15 cellular contexts compared by ENCODE assay signal in the genomic region with DNA sequence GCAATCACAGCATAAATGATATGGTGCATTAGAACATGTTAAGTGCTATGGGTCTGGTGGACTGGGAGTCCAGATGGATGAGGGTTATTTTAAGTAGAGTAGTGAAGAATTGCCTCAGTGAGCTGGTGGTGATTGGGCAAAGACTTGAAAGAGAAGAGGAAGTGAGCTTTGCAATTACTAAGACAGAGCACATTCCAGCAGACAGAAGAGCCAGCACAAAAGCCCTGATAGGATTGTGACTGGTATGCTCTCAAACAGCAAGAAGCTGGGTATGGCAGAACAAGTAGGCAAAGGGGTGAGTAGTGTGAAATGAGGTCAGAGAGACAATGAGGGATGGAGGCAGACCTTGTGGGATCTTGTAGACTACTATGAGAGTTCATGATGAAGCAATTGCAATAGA. TPM values are rescaled to one million over a fixed set of nuclear protein-coding genes. Genes with fewer than 3 reads are reported as not detected.
DNase-seq lines count a peak whose midpoint lies in the region; ATAC-seq, FAIRE-seq and TF ChIP-seq lines count a peak whose summit lies in the region.
"Had no signal": no experiment of that assay in that cellular context is flagged by ENCODE, and none has a peak within 500 bp of the region (broad histone marks: within the 10 kb centered on the region; RNA-seq: fewer than 3 reads in every experiment).

No MANE protein-coding gene starts in this region.

- no peak for TF ChIP-seq POLR2A in GM12878 (IDR thresholded peaks at IDR 0.05; ENCODE audit: low read depth, low read length)
- no peak for TF ChIP-seq POLR2A in sigmoid colon (IDR thresholded peaks at IDR 0.05)

- H3K4me2 ChIP-seq in BLaER1 treated with 17β-estradiol and CSF1 and Interleukin-3, amounts not matched to agents 10 nM and 100 nM = peak overlapping the region in 6 of 11 experiments; percentile 6 to 76 (median 41); a peak in 10 of 22 replicates
- H3K4me2 ChIP-seq in GM12878 (ENCODE audit: control insufficient read depth, insufficient read depth) (no peak overlapping the region), keratinocyte (ENCODE audit: control insufficient read depth, extremely low read depth, insufficient read depth, low read depth, low read length) (peak overlapping the region; percentile 4)

- H4K20me1 ChIP-seq in BLaER1 treated with 17β-estradiol and CSF1 and Interleukin-3, amounts not matched to agents 10 nM and 100 nM = no peaks in the 10 kb centered on the region
- no peaks in the 10 kb centered on the region for H4K20me1 ChIP-seq in GM12878 (ENCODE audit: control insufficient read depth, insufficient read depth)
- H4K20me1 ChIP-seq in keratinocyte (ENCODE audit: control insufficient read depth, extremely low read depth, insufficient read depth, low read length) = no peaks in the 10 kb centered on the region

- no TSS peak for BruUV-seq in GM12878 (replicated peaks; lab: Mats Ljungman, UMichigan)

- POLR2A ChIA-PET in GM12878 (lab: Charles Lee) = interaction anchor here (0.5 kb wide), 1 partner anchor 62 kb away, joined by 6 read pairs; no protein-coding TSS in a partner anchor

- TF ChIP-seq CTCF in GM12878 (IDR thresholded peaks at IDR 0.05 in 2 of 3, conservative IDR thresholded peaks at IDR 0.05 in 1 of 3; ENCODE audit: control insufficient read depth in 2 of 3, extremely low read depth in 1 of 3, insufficient read depth in 1 of 3, low read depth in 3 of 3, low read length in 3 of 3) (no peak), keratinocyte (optimal IDR thresholded peaks at IDR 0.05 in 1 of 3, IDR thresholded peaks at IDR 0.05 in 1 of 3, conservative IDR thresholded peaks at IDR 0.05 in 1 of 3; ENCODE audit: extremely low read depth in 1 of 3, insufficient read depth in 2 of 3, low read length in 3 of 3) (no peak), sigmoid colon (IDR thresholded peaks at IDR 0.05) (no peak)

- SMC1A ChIA-PET in GM12878 (lab: Charles Lee; ENCODE audit: uncharacterized antibody, unreplicated experiment) = interaction anchor here (1.0 kb wide), 1 partner anchor 14 kb away, joined by 3 read pairs; no protein-coding TSS in a partner anchor

- H3K79me2 ChIP-seq in GM12878 (ENCODE audit: control insufficient read depth, insufficient read depth, low read length) (no peaks in the 10 kb centered on the region), keratinocyte (ENCODE audit: control insufficient read depth, insufficient read depth, low read length) (no peaks in the 10 kb centered on the region)

- H3K36me3 ChIP-seq in BLaER1 treated with 17β-estradiol and CSF1 and Interleukin-3, amounts not matched to agents 10 nM and 100 nM = peaks cover 4 to 27% (median 16%) of the 10 kb centered on the region in 11 experiments; a peak in 16 of 22 replicates
- H3K36me3 ChIP-seq in MG63 = peaks cover 14% of the 10 kb centered on the region
- peaks cover 0 to 3% of the 10 kb centered on the region in 2 experiments; a peak in 2 of 4 replicates for H3K36me3 ChIP-seq in GM12878 (ENCODE audit: control insufficient read depth in 2 of 2, insufficient read depth in 2 of 2, low read length in 1 of 2)
- H3K36me3 ChIP-seq in keratinocyte (ENCODE audit: control insufficient read depth in 2 of 2, extremely low read depth in 1 of 2, insufficient read depth in 2 of 2, low read length in 2 of 2) = no peaks in the 10 kb centered on the region
- peaks cover 0 to 6% (median 0%) of the 10 kb centered on the region in 4 donors for H3K36me3 ChIP-seq in sigmoid colon
- H3K36me3 ChIP-seq: thoracic aorta had no signal

- peak overlapping the region in 3 of 11 experiments; percentile 28 to 61 (median 58); a peak in 4 of 22 replicates for H3K27ac ChIP-seq in BLaER1 treated with 17β-estradiol and CSF1 and Interleukin-3, amounts not matched to agents 10 nM and 100 nM
- H3K27ac ChIP-seq in GM12878 (ENCODE audit: control insufficient read depth, insufficient read depth) (no peak overlapping the region), keratinocyte (ENCODE audit: control insufficient read depth, insufficient read depth, low read length) (peak overlapping the region; percentile 88), sigmoid colon (no peak overlapping the region)
- H3K27ac ChIP-seq: heart left ventricle had no signal

- H3K4me1 ChIP-seq in BLaER1 treated with 17β-estradiol and CSF1 and Interleukin-3, amounts not matched to agents 10 nM and 100 nM = peaks cover 0 to 39% (median 6%) of the 10 kb centered on the region in 10 experiments; a peak in 11 of 20 replicates
- H3K4me1 ChIP-seq in GM12878 (ENCODE audit: control insufficient read depth, insufficient read depth, low read length) (no peaks in the 10 kb centered on the region), keratinocyte (ENCODE audit: control insufficient read depth, extremely low read depth, insufficient read depth, low read length) (peaks cover 30% of the 10 kb centered on the region), sigmoid colon (peaks cover 0 to 15% (median 0%) of the 10 kb centered on the region in 4 donors)

- FAIRE-seq in GM12878 (lab: Jason Lieb, UNC) = no peak
- FAIRE-seq in keratinocyte (lab: Jason Lieb, UNC) = peak; percentile 97

- peak; percentile 51 for DNase-seq in MG63
- no peak for DNase-seq in GM12878 (ENCODE audit: low read depth, low spot score)
- DNase-seq in keratinocyte (ENCODE audit: low read depth, low spot score) = peak; percentile 52
- DNase-seq in sigmoid colon = no peak
- DNase-seq in activated CD4-positive, alpha-beta T cell treated with anti-CD3 and anti-CD28 coated beads for 1 hour = no peak
- DNase-seq: aorta; CD8-positive, alpha-beta T cell; heart left ventricle; natural killer cell; NCI-H187 treated with DMSO at 0.1 percent for 48 hours had no signal

- no peaks in the 10 kb centered on the region for H3K9me1 ChIP-seq in keratinocyte (ENCODE audit: control insufficient read depth, extremely low read depth, insufficient read depth, low read length)

- dilution Hi-C loops in keratinocyte (cut with MboI; ENCODE audit: extremely low pct_ligation_motif_present, low sequenced_read_pairs) = no loop called here

- H2AFZ ChIP-seq in GM12878 (ENCODE audit: control insufficient read depth, low read depth, low read length) = no peak overlapping the region
- no peak overlapping the region for H2AFZ ChIP-seq in keratinocyte (ENCODE audit: control insufficient read depth, low read length)

- no peak overlapping the region for H3K4me3 ChIP-seq in BLaER1 treated with 17β-estradiol and CSF1 and Interleukin-3, amounts not matched to agents 10 nM and 100 nM
- H3K4me3 ChIP-seq in MG63 = no peak overlapping the region
- H3K4me3 ChIP-seq in GM12878 = no peak overlapping the region
- H3K4me3 ChIP-seq in keratinocyte (ENCODE audit: control insufficient read depth in 2 of 3, extremely low read depth in 1 of 3, insufficient read depth in 2 of 3, low read depth in 1 of 3, low read length in 3 of 3) = no peak overlapping the region
- H3K4me3 ChIP-seq in sigmoid colon = no peak overlapping the region
- H3K4me3 ChIP-seq: heart left ventricle, thoracic aorta had no signal

- TF ChIP-seq RAD21 in GM12878 (IDR thresholded peaks at IDR 0.05; ENCODE audit: insufficient read depth, low read depth, low read length) = no peak

- ATAC-seq in GM12878 = no peak
- ATAC-seq in HG03521 (IDR thresholded peaks at IDR 0.05; ENCODE audit: unreplicated experiment) = no peak
- ATAC-seq in GM18511 (IDR thresholded peaks at IDR 0.05; ENCODE audit: unreplicated experiment) = no peak
- ATAC-seq: CD8-positive, alpha-beta T cell; natural killer cell had no signal

- H3K27me3 ChIP-seq in BLaER1 treated with 17β-estradiol and CSF1 and Interleukin-3, amounts not matched to agents 10 nM and 100 nM = no peaks in the 10 kb centered on the region
- H3K27me3 ChIP-seq in MG63 = no peaks in the 10 kb centered on the region
- H3K27me3 ChIP-seq in GM12878 (replicated peaks in 1 of 2; ENCODE audit: control insufficient read depth in 2 of 2, insufficient read depth in 2 of 2, low read length in 1 of 2) = no peaks in the 10 kb centered on the region
- no peaks in the 10 kb centered on the region for H3K27me3 ChIP-seq in keratinocyte (ENCODE audit: control insufficient read depth, extremely low read depth, insufficient read depth, low read length)
- H3K27me3 ChIP-seq in sigmoid colon = no peaks in the 10 kb centered on the region
- H3K27me3 ChIP-seq: heart left ventricle had no signal

- no peak for TF ChIP-seq EP300 in GM12878 (IDR thresholded peaks at IDR 0.05; ENCODE audit: borderline replicate concordance in 1 of 2, control insufficient read depth in 1 of 2, low read depth in 2 of 2, low read length in 2 of 2)
- TF ChIP-seq EP300 in sigmoid colon (IDR thresholded peaks at IDR 0.05) = no peak

- intact Hi-C loops in GM12878 (cut with micrococcal nuclease; ENCODE audit: unreplicated experiment) (no loop called here), sigmoid colon (cut with DNase I) (no loop called here)

- peaks cover 0 to 5% (median 3%) of the 10 kb centered on the region in 11 experiments; a peak in 13 of 22 replicates for H3K9me3 ChIP-seq in BLaER1 treated with 17β-estradiol and CSF1 and Interleukin-3, amounts not matched to agents 10 nM and 100 nM (replicated peaks in 1 of 11)
- no peaks in the 10 kb centered on the region for H3K9me3 ChIP-seq in MG63
- H3K9me3 ChIP-seq in GM12878 (replicated peaks; ENCODE audit: control insufficient read depth, insufficient read depth, low read length) = no peaks in the 10 kb centered on the region
- no peaks in the 10 kb centered on the region for H3K9me3 ChIP-seq in keratinocyte (ENCODE audit: control insufficient read depth, low read depth, low read length)
- no peaks in the 10 kb centered on the region for H3K9me3 ChIP-seq in sigmoid colon
- H3K9me3 ChIP-seq: heart left ventricle, thoracic aorta had no signal

- in situ Hi-C loops in GM12878 (cut with MboI) = no loop called here

- RAD21 ChIA-PET in GM12878 (lab: Charles Lee; ENCODE audit: unreplicated experiment) = interaction anchor here (1.0 kb wide), 1 partner anchor 44 kb away, joined by 4 read pairs; no protein-coding TSS in a partner anchor

- CTCF ChIA-PET in GM12878 (lab: Yijun Ruan, JAX) = interaction anchor here (0.9 to 2.1 kb wide), 3 partner anchors 8 to 48 kb away, joined by 3 to 6 read pairs (median 4); no protein-coding TSS in a partner anchor

- no peak overlapping the region for H3K9ac ChIP-seq in BLaER1 treated with 17β-estradiol and CSF1 and Interleukin-3, amounts not matched to agents 10 nM and 100 nM
- H3K9ac ChIP-seq in GM12878 (ENCODE audit: control insufficient read depth, insufficient read depth, low read length) = no peak overlapping the region
- no peak overlapping the region for H3K9ac ChIP-seq in keratinocyte (ENCODE audit: control insufficient read depth, extremely low read depth, insufficient read depth, low read length)

RNA-seq across cellular contexts. Expression of a gene that starts 2.0 kb away (rescaled TPM):
- 0.26 and 3.9 TPM in 2 replicates for total RNA-seq in MG63 (2014; rRNA removed; shearing (Covaris generic); ENCODE audit: low replicate concordance)
- 0.24 and 0.58 TPM in 2 replicates for total RNA-seq in GM12878 (2013; cell fraction: nucleolus; rRNA removed)
- total RNA-seq in GM12878 (2014; rRNA removed) = 0.06 and 0.16 TPM in 2 replicates
- 0.18 and 0.27 TPM in 2 replicates for total RNA-seq in GM12878 (2014; rRNA removed; fragmentation: Illumina TruSeq; extraction: Trizol)
- 0.10 TPM in 1 of 2 replicates, not detected in the other for total RNA-seq in GM12878 (2021)
- 0.68 TPM for polyA plus RNA-seq in GM12878 (2011; ENCODE audit: low read depth)
- polyA plus RNA-seq in GM12878 (2011; rRNA removed) = 0.06 and 0.07 TPM in 2 replicates
- polyA plus RNA-seq in GM12878 (2011; cell fraction: cytosol; rRNA removed) = not detected in 2 replicates
- polyA plus RNA-seq in GM12878 (2011; cell fraction: nucleus; rRNA removed) = 0.25 TPM in 2 replicates
- 0.28 and 0.46 TPM in 2 replicates for polyA plus RNA-seq in GM12878 (2012)
- 0.21 and 0.27 TPM in 2 replicates for polyA plus RNA-seq in GM12878 (2014; fragmentation: Illumina TruSeq; extraction: Trizol)
- polyA plus RNA-seq in GM12878 (2014; fragmentation: Nextera tagmentation; extraction: Ambion mirVana) = under 1 TPM; 0.15 to 0.18 TPM
- polyA plus RNA-seq in GM12878 (2014; rRNA removed) = 0.22 and 0.40 TPM in 2 replicates
- under 1 TPM; 0.06 to 0.08 TPM for polyA plus RNA-seq in GM12878 (2016; fragmentation: Nextera tagmentation; extraction: Ambion mirVana)
- not detected in 2 replicates for polyA minus RNA-seq in GM12878 (2011; rRNA and poly(A)+ RNA removed)
- polyA minus RNA-seq in GM12878 (2011; cell fraction: cytosol; rRNA and poly(A)+ RNA removed) = not detected in 2 replicates
- polyA minus RNA-seq in GM12878 (2011; cell fraction: nucleus; rRNA and poly(A)+ RNA removed) = not detected in 2 replicates
- polyA plus RNA-seq in keratinocyte = 0.14 to 0.67 TPM (median 0.57 TPM) in 3 replicates
- polyA plus RNA-seq in keratinocyte (2011; ENCODE audit: low read depth) = 0.31 TPM
- 0.06 and 0.11 TPM in 2 replicates for polyA plus RNA-seq in keratinocyte (2011; cell fraction: cytosol; rRNA removed)
- 0.08 and 0.29 TPM in 2 replicates for polyA plus RNA-seq in keratinocyte (2011; cell fraction: nucleus; rRNA removed)
- polyA plus RNA-seq in keratinocyte (2012; ENCODE audit: low replicate concordance) = 0.50 and 0.59 TPM in 2 replicates
- 0.16 to 0.32 TPM in 2 of 3 replicates, not detected in the other for polyA minus RNA-seq in keratinocyte
- not detected for polyA minus RNA-seq in keratinocyte (2011; cell fraction: cytosol; rRNA and poly(A)+ RNA removed)
- 0.47 TPM in 1 of 2 replicates, not detected in the other for polyA minus RNA-seq in keratinocyte (2011; cell fraction: nucleus; rRNA and poly(A)+ RNA removed)
- total RNA-seq in sigmoid colon = 1 to 10 TPM in 2 of 4 donors, under 1 TPM in 1, not detected in 1; 0.54 to 5.0 (median 3.2) TPM
- polyA plus RNA-seq in sigmoid colon = 1 to 10 TPM in 1 of 3 donors, under 1 TPM in 1, not detected in 1; 0.60 to 2.0 TPM
- total RNA-seq: activated CD8-positive, alpha-beta memory T cell treated with anti-CD3 and anti-CD28 coated beads for 36 hours had no signal

Comparison
In these comparisons a context has a peak if more than half of its experiments do, and no peak if none do; other contexts are left out.
1. DNase-seq: peak in MG63 (single experiment) and keratinocyte (single experiment); none in GM12878 (single experiment), sigmoid colon (single experiment) and activated CD4-positive, alpha-beta T cell treated with anti-CD3 and anti-CD28 coated beads for 1 hour (single experiment).